In genomic region chr3:32973982-32974381, GRCh38 we compare ENCODE assay signal across 9 cellular contexts. TPM values are rescaled to one million over a fixed set of nuclear protein-coding genes. Genes with fewer than 3 reads are reported as not detected.
A peak's percentile ranks its signal among the peaks of the same experiment; 100 is the strongest.
DNase-seq lines count a peak whose midpoint lies in the region; ATAC-seq and TF ChIP-seq lines count a peak whose summit lies in the region.
"Had no signal": no experiment of that assay in that cellular context is flagged by ENCODE, and none has a peak within 500 bp of the region (broad histone marks: within the 10 kb centered on the region; RNA-seq: fewer than 3 reads in every experiment).

No MANE protein-coding gene starts in this region.

- H3K36me3 ChIP-seq in KOPT-K1 (ENCODE audit: insufficient read depth, low read length) (no peaks in the 10 kb centered on the region), mucosa of descending colon (ENCODE audit: low read depth) (no peaks in the 10 kb centered on the region), vagina (no peaks in the 10 kb centered on the region), right lobe of liver (no peaks in the 10 kb centered on the region)

- peak in 1 of 3 donors; percentile 9 for DNase-seq in mucosa of descending colon
- no peak for DNase-seq in vagina (ENCODE audit: extremely low spot score in 2 of 2)
- no peak for DNase-seq in right lobe of liver
- no peak for DNase-seq in HK-2 (ENCODE audit: unreplicated experiment)
- DNase-seq: activated B cell treated with CpG ODN at 0.5 μM for 24 hours had no signal

- H3K27ac ChIP-seq in KOPT-K1 (ENCODE audit: low read depth, low read length, poor library complexity, severe bottlenecking): peak overlapping the region; percentile 9
- no peak overlapping the region for H3K27ac ChIP-seq in vagina
- no peak overlapping the region for H3K27ac ChIP-seq in right lobe of liver

- TF ChIP-seq POLR2A in vagina (IDR thresholded peaks at IDR 0.05) (no peak), right lobe of liver (IDR thresholded peaks at IDR 0.05) (no peak)

- intact Hi-C loops in mucosa of descending colon (cut with DNase I, micrococcal nuclease): no loop called here
- intact Hi-C loops in vagina (cut with DNase I): no loop called here
- intact Hi-C loops in right lobe of liver (cut with DNase I): no loop called here

- H3K4me3 ChIP-seq in mucosa of descending colon (no peak overlapping the region), vagina (no peak overlapping the region), right lobe of liver (no peak overlapping the region)

- H3K27me3 ChIP-seq in vagina: no peaks in the 10 kb centered on the region
- H3K27me3 ChIP-seq in right lobe of liver: no peaks in the 10 kb centered on the region

- TF ChIP-seq CTCF in mucosa of descending colon (IDR thresholded peaks at IDR 0.05) (no peak), vagina (IDR thresholded peaks at IDR 0.05) (no peak), right lobe of liver (IDR thresholded peaks at IDR 0.05) (no peak)

- no peaks in the 10 kb centered on the region for H3K9me3 ChIP-seq in KOPT-K1 (ENCODE audit: insufficient read depth, low read length, poor library complexity, severe bottlenecking)
- H3K9me3 ChIP-seq in mucosa of descending colon: no peaks in the 10 kb centered on the region
- H3K9me3 ChIP-seq in vagina: no peaks in the 10 kb centered on the region
- H3K9me3 ChIP-seq in right lobe of liver: no peaks in the 10 kb centered on the region

- WGBS in right lobe of liver (ENCODE audit: insufficient coverage, low coverage, low lambda C conversion rate, missing lambda C conversion rate): 50% methylated on average over 1 of the region's 1 CpG

- H3K4me1 ChIP-seq in mucosa of descending colon (ENCODE audit: low read depth) (peaks cover 2% of the 10 kb centered on the region), vagina (no peaks in the 10 kb centered on the region), right lobe of liver (no peaks in the 10 kb centered on the region)

- ATAC-seq in GM18519 (IDR thresholded peaks at IDR 0.05; ENCODE audit: low FRiP score, unreplicated experiment) (peak; percentile 75), GM21786 (IDR thresholded peaks at IDR 0.05; ENCODE audit: unreplicated experiment) (peak; percentile 86), mucosa of descending colon (peak; percentile 67), HG02763 (IDR thresholded peaks at IDR 0.05; ENCODE audit: unreplicated experiment) (no peak), right lobe of liver (no peak)

RNA-seq across cellular contexts. Expression of gene CCR4, which starts 22.5 kb away (rescaled TPM):
- 1 to 10 TPM in 1 of 3 donors, under 1 TPM in 1, not detected in 1; 0.14 to 1.3 TPM for total RNA-seq in mucosa of descending colon
- total RNA-seq in vagina: 0.49 TPM
- under 1 TPM; 0.06 to 0.23 (median 0.11) TPM for total RNA-seq in right lobe of liver

Comparison
In these comparisons a context has a peak if more than half of its experiments do, and no peak if none do; other contexts are left out.
1. ATAC-seq: peak in GM18519 (single experiment), GM21786 (single experiment) and mucosa of descending colon (single experiment); none in HG02763 (single experiment) and right lobe of liver (0 of 4).